ENCODE assay signal across 12 cellular contexts in genomic region chr13:21142766-21143165, GRCh38. TPM values are rescaled to one million over a fixed set of nuclear protein-coding genes. Genes with fewer than 3 reads are reported as not detected.
DNase-seq lines count a peak whose midpoint lies in the region; ATAC-seq, FAIRE-seq and TF ChIP-seq lines count a peak whose summit lies in the region.
"Had no signal": no experiment of that assay in that cellular context is flagged by ENCODE, and none has a peak within 500 bp of the region (broad histone marks: within the 10 kb centered on the region; RNA-seq: fewer than 3 reads in every experiment).

No MANE protein-coding gene starts in this region.

- H3K9me3 Mint-ChIP-seq in CD8-positive, alpha-beta memory T cell = no peaks in the 10 kb centered on the region
- no peaks in the 10 kb centered on the region for H3K9me3 Mint-ChIP-seq in IgD-negative memory B cell
- H3K9me3 Mint-ChIP-seq in nephron progenitor cell = no peaks in the 10 kb centered on the region

- POLR2A ChIA-PET in CD8-positive, alpha-beta memory T cell (lab: Charles Lee) = interaction anchor here (1.4 kb wide), 1 partner anchor 34 kb away, joined by 5 read pairs; the partner anchor contains the start of genes MRPL57 and SKA3
- POLR2A ChIA-PET in K562 (lab: Yijun Ruan, JAX) = interaction anchor here (1.0 to 1.6 kb wide), 2 partner anchors 9 to 29 kb away, joined by 3 read pairs; no protein-coding TSS in a partner anchor

- intact Hi-C loops in K562 (cut with micrococcal nuclease) = no loop called here

- H3K27me3 ChIP-seq in CD8-positive, alpha-beta memory T cell (ENCODE audit: insufficient read depth, low read length, poor library complexity, severe bottlenecking) = no peaks in the 10 kb centered on the region
- H3K27me3 ChIP-seq in K562 (ENCODE audit: control insufficient read depth in 2 of 2, insufficient read depth in 2 of 2, low read length in 2 of 2) (no peaks in the 10 kb centered on the region), HAP-1 (ENCODE audit: low read depth) (no peaks in the 10 kb centered on the region)
- H3K27me3 ChIP-seq: ovary, Peyer's patch had no signal

- H3K27me3 Mint-ChIP-seq in CD8-positive, alpha-beta memory T cell = peaks cover 3 to 5% of the 10 kb centered on the region in 2 donors
- H3K27me3 Mint-ChIP-seq in IgD-negative memory B cell = no peaks in the 10 kb centered on the region
- H3K27me3 Mint-ChIP-seq in nephron progenitor cell (ENCODE audit: low read depth, poor library complexity) = peaks cover 7% of the 10 kb centered on the region

- H3K27ac Mint-ChIP-seq in CD8-positive, alpha-beta memory T cell = peak overlapping the region; percentile 8 to 90 (median 78)
- H3K27ac Mint-ChIP-seq in IgD-negative memory B cell = peak overlapping the region in 2 of 3 donors; percentile 37 to 84
- peak overlapping the region; percentile 82 for H3K27ac Mint-ChIP-seq in nephron progenitor cell

- H3K36me3 ChIP-seq in CD8-positive, alpha-beta memory T cell (ENCODE audit: insufficient read depth, low read length) = peaks cover 28% of the 10 kb centered on the region
- H3K36me3 ChIP-seq in K562 (ENCODE audit: control insufficient read depth, insufficient read depth, low read length) (peaks cover 53% of the 10 kb centered on the region), HAP-1 (replicated peaks) (peaks cover 64% of the 10 kb centered on the region)
- H3K36me3 ChIP-seq: ovary had no signal

- in situ Hi-C loops in K562 (cut with MboI) (no loop called here), HAP-1 (cut with MboI; ENCODE audit: low sequenced_read_pairs) (no loop called here)

- TF ChIP-seq RAD21 in K562 (CRISPR knock-in tag; conservative IDR thresholded peaks at IDR 0.05 in 1 of 2, IDR thresholded peaks at IDR 0.05 in 1 of 2) = no peak

- H2AFZ ChIP-seq in K562 (ENCODE audit: low read depth, low read length) = no peak overlapping the region

- ATAC-seq in K562 (no peak), HG02981 (IDR thresholded peaks at IDR 0.05; ENCODE audit: unreplicated experiment) (no peak)

- TF ChIP-seq EP300 in K562 (IDR thresholded peaks at IDR 0.05; ENCODE audit: low read length) = no peak

- H3K4me2 ChIP-seq in K562 (ENCODE audit: insufficient read depth, low read length) = peak overlapping the region; percentile 25; the same call in 1 of the 2 replicates

- peaks cover 8 to 65% (median 13%) of the 10 kb centered on the region in 3 donors for H3K36me3 Mint-ChIP-seq in CD8-positive, alpha-beta memory T cell
- peaks cover 7% of the 10 kb centered on the region for H3K36me3 Mint-ChIP-seq in IgD-negative memory B cell
- H3K36me3 Mint-ChIP-seq in nephron progenitor cell (ENCODE audit: low read depth) = peaks cover 48% of the 10 kb centered on the region

- H3K4me3 Mint-ChIP-seq in CD8-positive, alpha-beta memory T cell = peak overlapping the region; percentile 74 to 86 (median 80)
- H3K4me3 Mint-ChIP-seq in IgD-negative memory B cell (peak overlapping the region; percentile 63 to 93 (median 89)), nephron progenitor cell (peak overlapping the region; percentile 79)

- no peak for TF ChIP-seq POLR2A in K562 (conservative IDR thresholded peaks at IDR 0.05)

- TF ChIP-seq CTCF in K562 (IDR thresholded peaks at IDR 0.05 in 2 of 3, conservative IDR thresholded peaks at IDR 0.05 in 1 of 3; ENCODE audit: insufficient read depth in 2 of 3, low read depth in 1 of 3, low read length in 3 of 3) = no peak
- TF ChIP-seq CTCF in nephron progenitor cell (IDR thresholded peaks at IDR 0.05) = no peak

- CTCF ChIA-PET in CD8-positive, alpha-beta memory T cell (lab: Charles Lee) = no interaction called here
- CTCF ChIA-PET in K562 (lab: Yijun Ruan, JAX; ENCODE audit: low intra/inter-chr PET ratio) = no interaction called here

- H3K79me2 ChIP-seq in K562 (ENCODE audit: control insufficient read depth, insufficient read depth, low read length) = peaks cover 46% of the 10 kb centered on the region

- H3K9me3 ChIP-seq in CD8-positive, alpha-beta memory T cell (ENCODE audit: low read length) = no peaks in the 10 kb centered on the region
- H3K9me3 ChIP-seq in K562 (replicated peaks; ENCODE audit: control insufficient read depth, insufficient read depth, low read depth, low read length) = no peaks in the 10 kb centered on the region
- no peaks in the 10 kb centered on the region for H3K9me3 ChIP-seq in HAP-1
- H3K9me3 ChIP-seq: ovary, Peyer's patch had no signal

- FAIRE-seq in K562 (lab: Jason Lieb, UNC) = no peak
- FAIRE-seq: endothelial cell of umbilical vein had no signal

- no peak overlapping the region for H3K9ac ChIP-seq in K562 (ENCODE audit: insufficient read depth in 1 of 2, low read depth in 2 of 2, low read length in 2 of 2)

- 96% methylated on average over 3 of the region's 3 CpGs for WGBS in K562 (ENCODE audit: insufficient coverage, low coverage, missing lambda C conversion rate)

- H3K4me1 ChIP-seq in CD8-positive, alpha-beta memory T cell (ENCODE audit: insufficient read depth, low read length) = peaks cover 39% of the 10 kb centered on the region
- H3K4me1 ChIP-seq in K562 (replicated peaks in 1 of 2; ENCODE audit: control insufficient read depth in 2 of 2, insufficient read depth in 2 of 2, low read length in 2 of 2) (no peaks in the 10 kb centered on the region; a peak in 2 of 5 replicates), HAP-1 (peaks cover 18% of the 10 kb centered on the region)

- peaks cover 41 to 63% (median 58%) of the 10 kb centered on the region in 3 donors for H3K4me1 Mint-ChIP-seq in CD8-positive, alpha-beta memory T cell
- H3K4me1 Mint-ChIP-seq in IgD-negative memory B cell = peaks cover 15 to 32% (median 28%) of the 10 kb centered on the region in 3 donors
- peaks cover 36% of the 10 kb centered on the region for H3K4me1 Mint-ChIP-seq in nephron progenitor cell

- no peak overlapping the region for H3K4me3 ChIP-seq in CD8-positive, alpha-beta memory T cell (ENCODE audit: low read length)
- no peak overlapping the region for H3K4me3 ChIP-seq in K562
- H3K4me3 ChIP-seq in HAP-1 = no peak overlapping the region
- H3K4me3 ChIP-seq: ovary, Peyer's patch had no signal

- H3K27ac ChIP-seq in CD8-positive, alpha-beta memory T cell (ENCODE audit: low read depth, low read length) = no peak overlapping the region
- no peak overlapping the region for H3K27ac ChIP-seq in K562 (ENCODE audit: extremely low read depth, low read depth, low read length)
- H3K27ac ChIP-seq: ovary, Peyer's patch, VCaP had no signal

- DNase-seq in CD8-positive, alpha-beta memory T cell = no peak
- DNase-seq in K562 (ENCODE audit: extremely low read depth in 1 of 4, low spot score in 3 of 4) = no peak
- DNase-seq in nephron progenitor cell = no peak
- no peak for DNase-seq in occipital lobe (lab: John Stamatoyannopoulos, UW)
- no peak for DNase-seq in HAP-1 (ENCODE audit: low spot score in 2 of 2)
- DNase-seq: NCI-H2029, ovary, Peyer's patch had no signal

- H4K20me1 ChIP-seq in K562 (replicated peaks; ENCODE audit: control insufficient read depth, insufficient read depth, low read length) = 0 out of 2 replicates have a peak, but pooled peaks cover 13% of the 10 kb centered on the region

- H3K9me1 ChIP-seq in K562 (ENCODE audit: control insufficient read depth, insufficient read depth, low read length) = peaks cover 2% of the 10 kb centered on the region

- no TSS peak for BruUV-seq in K562 (replicated peaks; lab: Mats Ljungman, UMichigan)

RNA-seq across cellular contexts. Expression of gene SAP18, which starts 2.8 kb away (rescaled TPM):
- total RNA-seq in CD8-positive, alpha-beta memory T cell = 100 to 1,000 TPM; 299 to 307 TPM
- 289 TPM for polyA plus RNA-seq in CD8-positive, alpha-beta memory T cell
- 334 TPM for polyA plus RNA-seq in IgD-negative memory B cell
- 16.1 and 36.2 TPM in 2 replicates for total RNA-seq in K562 (2011; cell fraction: chromatin; rRNA removed; ENCODE audit: low replicate concordance)
- 10.8 and 15.3 TPM in 2 replicates for total RNA-seq in K562 (2011; cell fraction: nucleolus; rRNA removed)
- total RNA-seq in K562 (2011; cell fraction: nucleoplasm; rRNA removed) = 28.9 and 42.6 TPM in 2 replicates
- total RNA-seq in K562 (2014; rRNA removed) = 26.2 and 38.0 TPM in 2 replicates
- total RNA-seq in K562 (2014; rRNA removed; fragmentation: Illumina TruSeq; extraction: Trizol) = 82.9 and 107 TPM in 2 replicates
- total RNA-seq in K562 (2015; rRNA removed; fragmentation: Illumina TruSeq; extraction: Trizol) = 57.2 and 58.6 TPM in 2 replicates
- total RNA-seq in K562 (2021) = 179 and 180 TPM in 2 replicates
- 74.1 and 98.6 TPM in 2 replicates for polyA plus RNA-seq in K562 (2011; rRNA removed)
- polyA plus RNA-seq in K562 (2011; cell fraction: cytosol; rRNA removed) = 16.2 and 25.3 TPM in 2 replicates
- polyA plus RNA-seq in K562 (2011; cell fraction: nucleus; rRNA removed) = 10.0 and 19.6 TPM in 2 replicates
- 88.6 and 104 TPM in 2 replicates for polyA plus RNA-seq in K562 (2012)
- 39.6 and 50.3 TPM in 2 replicates for polyA plus RNA-seq in K562 (2014; fragmentation: Illumina TruSeq; extraction: Trizol)
- 100 to 1,000 TPM; 311 to 363 TPM for polyA plus RNA-seq in K562 (2014; fragmentation: Nextera tagmentation; extraction: Ambion mirVana)
- polyA plus RNA-seq in K562 (2014; rRNA removed) = 56.1 and 66.1 TPM in 2 replicates
- 20.8 and 22.9 TPM in 2 replicates for polyA minus RNA-seq in K562 (2011; rRNA and poly(A)+ RNA removed)
- polyA minus RNA-seq in K562 (2011; cell fraction: cytosol; rRNA and poly(A)+ RNA removed) = 7.7 and 8.0 TPM in 2 replicates
- 13.1 and 28.0 TPM in 2 replicates for polyA minus RNA-seq in K562 (2011; cell fraction: nucleus; rRNA and poly(A)+ RNA removed)
- total RNA-seq in occipital lobe = 45.7 TPM

RNA-seq across cellular contexts. Expression of gene SKA3, which starts 33.6 kb away (rescaled TPM):
- 10 to 100 TPM; 28.3 to 33.3 TPM for total RNA-seq in CD8-positive, alpha-beta memory T cell
- polyA plus RNA-seq in CD8-positive, alpha-beta memory T cell = not detected
- polyA plus RNA-seq in IgD-negative memory B cell = 0.43 TPM
- 7.3 and 28.3 TPM in 2 replicates for total RNA-seq in K562 (2011; cell fraction: chromatin; rRNA removed; ENCODE audit: low replicate concordance)
- 5.5 and 5.8 TPM in 2 replicates for total RNA-seq in K562 (2011; cell fraction: nucleolus; rRNA removed)
- 10.3 and 15.0 TPM in 2 replicates for total RNA-seq in K562 (2011; cell fraction: nucleoplasm; rRNA removed)
- total RNA-seq in K562 (2014; rRNA removed) = 17.0 and 23.9 TPM in 2 replicates
- total RNA-seq in K562 (2014; rRNA removed; fragmentation: Illumina TruSeq; extraction: Trizol) = 29.9 and 30.7 TPM in 2 replicates
- 31.0 and 33.3 TPM in 2 replicates for total RNA-seq in K562 (2015; rRNA removed; fragmentation: Illumina TruSeq; extraction: Trizol)
- total RNA-seq in K562 (2021) = 29.5 and 35.9 TPM in 2 replicates
- 30.5 and 38.5 TPM in 2 replicates for polyA plus RNA-seq in K562 (2011; rRNA removed)
- polyA plus RNA-seq in K562 (2011; cell fraction: cytosol; rRNA removed) = 10.3 and 15.6 TPM in 2 replicates
- polyA plus RNA-seq in K562 (2011; cell fraction: nucleus; rRNA removed) = 11.7 and 15.1 TPM in 2 replicates
- polyA plus RNA-seq in K562 (2012) = 16.2 and 22.4 TPM in 2 replicates
- polyA plus RNA-seq in K562 (2014; fragmentation: Illumina TruSeq; extraction: Trizol) = 42.0 and 53.3 TPM in 2 replicates
- 10 to 100 TPM; 17.7 to 25.8 TPM for polyA plus RNA-seq in K562 (2014; fragmentation: Nextera tagmentation; extraction: Ambion mirVana)
- 30.8 and 32.3 TPM in 2 replicates for polyA plus RNA-seq in K562 (2014; rRNA removed)
- polyA minus RNA-seq in K562 (2011; rRNA and poly(A)+ RNA removed) = 27.3 and 29.1 TPM in 2 replicates
- 17.6 and 26.9 TPM in 2 replicates for polyA minus RNA-seq in K562 (2011; cell fraction: cytosol; rRNA and poly(A)+ RNA removed)
- polyA minus RNA-seq in K562 (2011; cell fraction: nucleus; rRNA and poly(A)+ RNA removed) = 6.6 and 10.2 TPM in 2 replicates
- 14.7 TPM for total RNA-seq in occipital lobe

RNA-seq across cellular contexts. Expression of gene MRPL57, which starts 33.7 kb away (rescaled TPM):
- total RNA-seq in CD8-positive, alpha-beta memory T cell = 10 to 100 TPM; 28.4 to 28.8 TPM
- polyA plus RNA-seq in CD8-positive, alpha-beta memory T cell = 53.6 TPM
- 41.1 TPM for polyA plus RNA-seq in IgD-negative memory B cell
- total RNA-seq in K562 (2011; cell fraction: chromatin; rRNA removed; ENCODE audit: low replicate concordance) = 5.1 and 5.5 TPM in 2 replicates
- total RNA-seq in K562 (2011; cell fraction: nucleolus; rRNA removed) = 7.1 and 10.3 TPM in 2 replicates
- total RNA-seq in K562 (2011; cell fraction: nucleoplasm; rRNA removed) = 8.3 and 9.7 TPM in 2 replicates
- total RNA-seq in K562 (2014; rRNA removed) = 40.4 and 61.8 TPM in 2 replicates
- total RNA-seq in K562 (2014; rRNA removed; fragmentation: Illumina TruSeq; extraction: Trizol) = 10.0 and 10.3 TPM in 2 replicates
- 15.3 and 15.7 TPM in 2 replicates for total RNA-seq in K562 (2015; rRNA removed; fragmentation: Illumina TruSeq; extraction: Trizol)
- total RNA-seq in K562 (2021) = 18.0 and 18.9 TPM in 2 replicates
- 12.6 and 15.9 TPM in 2 replicates for polyA plus RNA-seq in K562 (2011; rRNA removed)
- 10.0 and 17.4 TPM in 2 replicates for polyA plus RNA-seq in K562 (2011; cell fraction: cytosol; rRNA removed)
- 8.9 and 12.1 TPM in 2 replicates for polyA plus RNA-seq in K562 (2011; cell fraction: nucleus; rRNA removed)
- polyA plus RNA-seq in K562 (2012) = 15.1 and 16.9 TPM in 2 replicates
- 8.3 and 11.4 TPM in 2 replicates for polyA plus RNA-seq in K562 (2014; fragmentation: Illumina TruSeq; extraction: Trizol)
- 10 to 100 TPM in 1 of 2 experiments, 1 to 10 TPM in 1; 6.5 to 12.5 TPM for polyA plus RNA-seq in K562 (2014; fragmentation: Nextera tagmentation; extraction: Ambion mirVana)
- polyA plus RNA-seq in K562 (2014; rRNA removed) = 25.3 and 29.5 TPM in 2 replicates
- polyA minus RNA-seq in K562 (2011; rRNA and poly(A)+ RNA removed) = 3.2 and 4.3 TPM in 2 replicates
- 3.8 and 5.4 TPM in 2 replicates for polyA minus RNA-seq in K562 (2011; cell fraction: cytosol; rRNA and poly(A)+ RNA removed)
- polyA minus RNA-seq in K562 (2011; cell fraction: nucleus; rRNA and poly(A)+ RNA removed) = 3.5 and 3.8 TPM in 2 replicates
- 15.0 TPM for total RNA-seq in occipital lobe
